ENCODE assay signal across 8 cellular contexts in genomic region chr17:17206149-17206912, GRCh38. TPM values are rescaled to one million over a fixed set of nuclear protein-coding genes. Genes with fewer than 3 reads are reported as not detected.
DNase-seq lines count a peak whose midpoint lies in the region; ATAC-seq, FAIRE-seq and TF ChIP-seq lines count a peak whose summit lies in the region.

Gene PLD6 (minus strand): TSS chr17:17206333. CDS start chr17:17206286, 47 bp downstream.

- H2AFZ ChIP-seq in DND-41 (ENCODE audit: low read depth, low read length), result peak within 1 kb of the TSS; percentile 68

- FAIRE-seq in H54 (lab: Jason Lieb, UNC), result peak; percentile 52

- no peak; the same call in 1 of the 2 replicates for TF ChIP-seq POLR2A in H54 (IDR thresholded peaks at IDR 0.05; ENCODE audit: low read depth, low read length)

- H3K4me1 ChIP-seq in DND-41 (ENCODE audit: insufficient read depth, low read length), result peaks cover 32% of the 10 kb centered on the region
- H3K4me1 ChIP-seq in right cardiac atrium (ENCODE audit: control insufficient read depth, insufficient read depth, low read length), result peaks cover 2% of the 10 kb centered on the region

- DNase-seq in DND-41, result peak; percentile 90
- DNase-seq in H54 (ENCODE audit: insufficient read length, low spot score), result peak; percentile 86
- DNase-seq in NCI-H128 (lab: John Stamatoyannopoulos, UW; ENCODE audit: unreplicated experiment), result peak; percentile 15
- peak; percentile 90 for DNase-seq in T follicular helper cell (ENCODE audit: low read depth)
- peak; percentile 90 for DNase-seq in activated naive CD8-positive, alpha-beta T cell treated with anti-CD3 and anti-CD28 coated beads, Interleukin-2, amount 50 U/mL, for 16 hours (ENCODE audit: low read depth, low spot score)
- DNase-seq in right cardiac atrium, result peak; percentile 79 to 91 (median 89)
- peak; percentile 94 for DNase-seq in stimulated activated CD4-positive, alpha-beta T cell treated with anti-CD3 and anti-CD28 coated beads, Interleukin-15, amount 100 ng/mL, for 24 hours

- peak within 1 kb of the TSS; percentile 70 for H3K9ac ChIP-seq in DND-41 (ENCODE audit: low read depth, low read length)

- intact Hi-C loops in right cardiac atrium (cut with DNase I), result no loop called here

- peaks cover 8% of the 10 kb centered on the region; the same call in 1 of the 2 replicates for H3K79me2 ChIP-seq in DND-41 (ENCODE audit: insufficient read depth, low read length)

- H3K4me3 ChIP-seq in DND-41 (ENCODE audit: low read depth in 1 of 2, low read length in 2 of 2), result peak within 1 kb of the TSS; percentile 37 to 62; a peak in 3 of 4 replicates
- H3K4me3 ChIP-seq in right cardiac atrium (ENCODE audit: low read length), result peak within 1 kb of the TSS; percentile 8

- peaks cover 8% of the 10 kb centered on the region for H3K36me3 ChIP-seq in DND-41 (ENCODE audit: insufficient read depth, low read length)

- H3K27me3 ChIP-seq in DND-41 (ENCODE audit: insufficient read depth, low read length, poor library complexity) (no peaks in the 10 kb centered on the region), right cardiac atrium (ENCODE audit: control insufficient read depth, insufficient read depth) (no peaks in the 10 kb centered on the region)

- H3K27ac ChIP-seq in DND-41 (ENCODE audit: low read length) (peak within 1 kb of the TSS; percentile 59), right cardiac atrium (ENCODE audit: low read length) (peak within 1 kb of the TSS; percentile 21)

- 29% methylated on average over 77 of the region's 77 CpGs for WGBS in right cardiac atrium

- H4K20me1 ChIP-seq in DND-41 (ENCODE audit: insufficient read depth, low read length), result peaks cover 26% of the 10 kb centered on the region; the same call in 1 of the 2 replicates

- peak; percentile 78 for ATAC-seq in DND-41 (ENCODE audit: insufficient read depth, low read depth)
- peak; percentile 53 to 63 for ATAC-seq in right cardiac atrium
- no peak for ATAC-seq in HG03469 (IDR thresholded peaks at IDR 0.05; ENCODE audit: unreplicated experiment)

- no peak for TF ChIP-seq CTCF in DND-41 (IDR thresholded peaks at IDR 0.05; ENCODE audit: borderline replicate concordance, extremely low read depth, low read length, poor library complexity, severe bottlenecking)

- peak within 1 kb of the TSS; percentile 91 for H3K4me2 ChIP-seq in DND-41 (ENCODE audit: insufficient read depth, low read length)

- H3K9me3 ChIP-seq in DND-41 (ENCODE audit: insufficient read depth, low read length, severe bottlenecking), result no peaks in the 10 kb centered on the region
- H3K9me3 ChIP-seq in right cardiac atrium (ENCODE audit: control insufficient read depth, low read length), result no peaks in the 10 kb centered on the region

RNA-seq across cellular contexts. Expression of gene PLD6, which starts in this region (rescaled TPM):
- total RNA-seq in right cardiac atrium, result 1 to 10 TPM; 3.8 to 5.4 (median 4.0) TPM
- polyA plus RNA-seq in right cardiac atrium, result 2.9 TPM

Comparison
In these comparisons a context has a peak if more than half of its experiments do, and no peak if none do; other contexts are left out.
1. DNase-seq: peak in every context shown above with its lines; median percentile 94 in stimulated activated CD4-positive, alpha-beta T cell treated with anti-CD3 and anti-CD28 coated beads, Interleukin-15, amount 100 ng/mL, for 24 hours; 90 in DND-41; 90 in T follicular helper cell; 90 in activated naive CD8-positive, alpha-beta T cell treated with anti-CD3 and anti-CD28 coated beads, Interleukin-2, amount 50 U/mL, for 16 hours; 89 in right cardiac atrium; 86 in H54; 15 in NCI-H128.